Comparison of ENCODE assay signal across 1 cellular context in genomic region chr6:1553562-1554088, GRCh38.
TF ChIP-seq lines count a peak whose summit lies in the region.

No MANE protein-coding gene starts in this region.

TF ChIP-seq in K562, 482 proteins besides CTCF, POLR2A, EP300 and RAD21 (continued from another document):
- TF ChIP-seq HINFP (tag; conservative IDR thresholded peaks at IDR 0.05; ENCODE audit: low read depth) (peak; percentile 88), AFF1 (IDR thresholded peaks at IDR 0.05; ENCODE audit: low read depth in 1 of 2, partially characterized antibody in 2 of 2) (no peak), RBM34 (IDR thresholded peaks at IDR 0.05; ENCODE audit: borderline replicate concordance, insufficient read depth, low read length) (no peak), ATF3 (IDR thresholded peaks at IDR 0.05) (peak; percentile 53), ATF3 (CRISPR knock-in tag; conservative IDR thresholded peaks at IDR 0.05) (no peak), SPI1 (IDR thresholded peaks at IDR 0.05; ENCODE audit: borderline replicate concordance, low read depth, low read length) (peak; percentile 79), PHF21A (IDR thresholded peaks at IDR 0.05; ENCODE audit: borderline replicate concordance, low read depth) (no peak)
- TF ChIP-seq, protein P1, sequence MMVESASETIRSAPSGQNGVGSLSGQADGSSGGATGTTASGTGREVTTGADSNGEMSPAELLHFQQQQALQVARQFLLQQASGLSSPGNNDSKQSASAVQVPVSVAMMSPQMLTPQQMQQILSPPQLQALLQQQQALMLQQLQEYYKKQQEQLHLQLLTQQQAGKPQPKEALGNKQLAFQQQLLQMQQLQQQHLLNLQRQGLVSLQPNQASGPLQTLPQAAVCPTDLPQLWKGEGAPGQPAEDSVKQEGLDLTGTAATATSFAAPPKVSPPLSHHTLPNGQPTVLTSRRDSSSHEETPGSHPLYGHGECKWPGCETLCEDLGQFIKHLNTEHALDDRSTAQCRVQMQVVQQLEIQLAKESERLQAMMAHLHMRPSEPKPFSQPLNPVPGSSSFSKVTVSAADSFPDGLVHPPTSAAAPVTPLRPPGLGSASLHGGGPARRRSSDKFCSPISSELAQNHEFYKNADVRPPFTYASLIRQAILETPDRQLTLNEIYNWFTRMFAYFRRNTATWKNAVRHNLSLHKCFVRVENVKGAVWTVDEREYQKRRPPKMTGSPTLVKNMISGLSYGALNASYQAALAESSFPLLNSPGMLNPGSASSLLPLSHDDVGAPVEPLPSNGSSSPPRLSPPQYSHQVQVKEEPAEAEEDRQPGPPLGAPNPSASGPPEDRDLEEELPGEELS (CRISPR knock-in tag; IDR thresholded peaks at IDR 0.05; ENCODE audit: borderline replicate concordance): no peak
